ENCODE assay signal across 9 cellular contexts in genomic region chr1:183590225-183591191, GRCh38. TPM values are rescaled to one million over a fixed set of nuclear protein-coding genes. Genes with fewer than 3 reads are reported as not detected.
A peak's percentile ranks its signal among the peaks of the same experiment; 100 is the strongest.
DNase-seq lines count a peak whose midpoint lies in the region; ATAC-seq, FAIRE-seq and TF ChIP-seq lines count a peak whose summit lies in the region.
"Had no signal": no experiment of that assay in that cellular context is flagged by ENCODE, and none has a peak within 500 bp of the region (broad histone marks: within the 10 kb centered on the region; RNA-seq: fewer than 3 reads in every experiment).

TSS of gene NCF2 (minus strand) at chr1:183590459. CDS start at chr1:183590329, 130 bp downstream.

- no peak within 1 kb of the TSS for H3K4me3 ChIP-seq in GM23338
- H3K4me3 ChIP-seq in astrocyte (ENCODE audit: insufficient read depth, low read depth, low read length): no peak within 1 kb of the TSS
- H3K4me3 ChIP-seq in muscle layer of duodenum (ENCODE audit: low read depth in 1 of 2, low read length in 2 of 2): peak within 1 kb of the TSS; percentile 47 to 55

- H3K27ac ChIP-seq in GM23338 (ENCODE audit: low read depth): no peak within 1 kb of the TSS
- H3K27ac ChIP-seq in astrocyte (ENCODE audit: low read depth, low read length): no peak within 1 kb of the TSS
- H3K27ac ChIP-seq in muscle layer of duodenum (ENCODE audit: low read length): peak within 1 kb of the TSS; percentile 63

- no peak within 1 kb of the TSS for H3K27ac Mint-ChIP-seq in GM23338
- no peak within 1 kb of the TSS for H3K27ac Mint-ChIP-seq in astrocyte (ENCODE audit: unreplicated experiment)

- H3F3A ChIP-seq in GM23338 (replicated peaks; ENCODE audit: low read depth): no peaks in the 10 kb centered on the region

- no peaks in the 10 kb centered on the region for H3K9me2 ChIP-seq in GM23338 (ENCODE audit: insufficient read depth)

- H3K4me1 ChIP-seq in GM23338 (ENCODE audit: insufficient read depth) (peaks cover 23% of the 10 kb centered on the region), astrocyte (ENCODE audit: insufficient read depth, low read length) (no peaks in the 10 kb centered on the region), muscle layer of duodenum (ENCODE audit: control insufficient read depth in 1 of 2, insufficient read depth in 2 of 2, low read length in 2 of 2) (no peaks in the 10 kb centered on the region)

- DNase-seq in GM23338 (ENCODE audit: low spot score) (no peak), M059J (ENCODE audit: low read depth) (peak; percentile 55), astrocyte (ENCODE audit: low read depth) (no peak), NCI-H2196 (lab: John Stamatoyannopoulos, UW; ENCODE audit: unreplicated experiment) (no peak), ureter (ENCODE audit: low spot score) (no peak), DMS53 (lab: John Stamatoyannopoulos, UW) (no peak)

- H3K4me1 Mint-ChIP-seq in GM23338: peaks cover 26% of the 10 kb centered on the region
- H3K4me1 Mint-ChIP-seq in astrocyte (ENCODE audit: low read depth, unreplicated experiment): no peaks in the 10 kb centered on the region

- H3K9me3 Mint-ChIP-seq in GM23338: no peaks in the 10 kb centered on the region; the same call in 2 of the 3 replicates
- H3K9me3 Mint-ChIP-seq in astrocyte (ENCODE audit: unreplicated experiment): no peaks in the 10 kb centered on the region

- H3K4me2 ChIP-seq in GM23338 (no peak within 1 kb of the TSS), astrocyte (ENCODE audit: low read length) (no peak within 1 kb of the TSS)

- H3K9ac ChIP-seq in astrocyte (ENCODE audit: low read length): no peak within 1 kb of the TSS

- H3K4me3 Mint-ChIP-seq in GM23338 (no peak within 1 kb of the TSS), astrocyte (ENCODE audit: unreplicated experiment) (no peak within 1 kb of the TSS)

- no peak for TF ChIP-seq CTCF in GM23338 (conservative IDR thresholded peaks at IDR 0.05; ENCODE audit: low read depth in 2 of 2)
- no peak for TF ChIP-seq CTCF in astrocyte (IDR thresholded peaks at IDR 0.05; ENCODE audit: insufficient read depth, low read depth, low read length)

- H3K36me3 ChIP-seq in GM23338 (ENCODE audit: insufficient read depth): no peaks in the 10 kb centered on the region
- no peaks in the 10 kb centered on the region for H3K36me3 ChIP-seq in astrocyte (ENCODE audit: insufficient read depth, low read length)
- no peaks in the 10 kb centered on the region for H3K36me3 ChIP-seq in muscle layer of duodenum (ENCODE audit: control insufficient read depth in 1 of 2, insufficient read depth in 2 of 2, low read length in 2 of 2)

- H3K27me3 ChIP-seq in GM23338 (ENCODE audit: insufficient read depth): no peaks in the 10 kb centered on the region
- H3K27me3 ChIP-seq in astrocyte (ENCODE audit: insufficient read depth, low read length): no peaks in the 10 kb centered on the region
- no peaks in the 10 kb centered on the region for H3K27me3 ChIP-seq in muscle layer of duodenum (ENCODE audit: low read depth, low read length)

- FAIRE-seq in astrocyte (lab: Jason Lieb, UNC): no peak

- H4K20me1 ChIP-seq in GM23338 (replicated peaks; ENCODE audit: insufficient read depth) (no peaks in the 10 kb centered on the region), astrocyte (ENCODE audit: insufficient read depth, low read length) (no peaks in the 10 kb centered on the region)

- ATAC-seq in GM18517 (IDR thresholded peaks at IDR 0.05; ENCODE audit: unreplicated experiment): peak; percentile 81
- ATAC-seq in GM23338: no peak

- H3K27me3 Mint-ChIP-seq in GM23338 (ENCODE audit: insufficient read depth, low read depth, poor library complexity) (peaks cover 3% of the 10 kb centered on the region), astrocyte (ENCODE audit: low read depth, unreplicated experiment) (no peaks in the 10 kb centered on the region)

- H3K9me3 ChIP-seq in astrocyte (ENCODE audit: insufficient read depth, low read depth, low read length) (no peaks in the 10 kb centered on the region), muscle layer of duodenum (ENCODE audit: control insufficient read depth in 1 of 2, low read length in 2 of 2) (no peaks in the 10 kb centered on the region)

- H3K36me3 Mint-ChIP-seq in GM23338 (ENCODE audit: low read depth) (no peaks in the 10 kb centered on the region), astrocyte (ENCODE audit: low read depth, unreplicated experiment) (no peaks in the 10 kb centered on the region)

- no peaks in the 10 kb centered on the region for H3K79me2 ChIP-seq in GM23338 (replicated peaks; ENCODE audit: insufficient read depth)
- H3K79me2 ChIP-seq in astrocyte (ENCODE audit: insufficient read depth, low read length): no peaks in the 10 kb centered on the region

- H2AFZ ChIP-seq in GM23338 (peak within 1 kb of the TSS; percentile 89), astrocyte (ENCODE audit: low read depth, low read length) (peak within 1 kb of the TSS; percentile 33)

TF ChIP-seq in GM23338, 12 proteins besides CTCF, POLR2A, EP300 and RAD21:
- TF ChIP-seq POLR2AphosphoS5 (IDR thresholded peaks at IDR 0.05; ENCODE audit: low read depth) (no peak), CREB1 (CRISPR knock-in tag; IDR thresholded peaks at IDR 0.05; ENCODE audit: low read depth) (no peak), ZNF114 (CRISPR knock-in tag; IDR thresholded peaks at IDR 0.05) (no peak), STAT1 (IDR thresholded peaks at IDR 0.05; ENCODE audit: unreplicated experiment) (no peak), NANOG (IDR thresholded peaks at IDR 0.05; ENCODE audit: borderline replicate concordance) (no peak), REST (IDR thresholded peaks at IDR 0.05; ENCODE audit: unreplicated experiment) (no peak), EZH2phosphoT487 (IDR thresholded peaks at IDR 0.05; ENCODE audit: unreplicated experiment) (no peak)

RNA-seq across cellular contexts. Expression of gene NCF2, which starts in this region (rescaled TPM):
- not detected in 2 replicates for total RNA-seq in GM23338 (2014; rRNA removed; shearing (Covaris generic))
- polyA plus RNA-seq in GM23338 (2016; fragmentation: Nextera tagmentation; extraction: Ambion mirVana): 0.45 TPM in 1 of 2 replicates, not detected in the other
- total RNA-seq in M059J (2014; rRNA removed; shearing (Covaris generic)): 10.8 and 17.1 TPM in 2 replicates
- total RNA-seq in astrocyte: 4.3 and 4.9 TPM in 2 replicates
- total RNA-seq in ureter: 3.8 TPM
- polyA plus RNA-seq: neural cell had no signal

Comparison
In these comparisons a context has a peak if more than half of its experiments do, and no peak if none do; other contexts are left out.
1. H3K4me3 ChIP-seq: peak in muscle layer of duodenum (2 of 2); none in GM23338 (single experiment) and astrocyte (single experiment).